ENCODE assay signal across 41 cellular contexts in genomic region chr1:162416215-162416614, GRCh38. TPM values are rescaled to one million over a fixed set of nuclear protein-coding genes. Genes with fewer than 3 reads are reported as not detected.
"Had no signal": no experiment of that assay in that cellular context is flagged by ENCODE, and none has a peak within 500 bp of the region (broad histone marks: within the 10 kb centered on the region; RNA-seq: fewer than 3 reads in every experiment).

No MANE protein-coding gene starts in this region.

- H3K27me3 ChIP-seq: ascending aorta, cardiac muscle cell had no signal

- H3K9me3 ChIP-seq: ascending aorta had no signal

- H3K36me3 Mint-ChIP-seq: activated CD4-positive, alpha-beta memory T cell treated with anti-CD3 and anti-CD28 coated beads for 36 hours; activated naive CD4-positive, alpha-beta T cell treated with anti-CD3 and anti-CD28 coated beads, Interleukin-2, amount 50 U/mL, for 72 hours; activated naive CD8-positive, alpha-beta T cell treated with anti-CD3 and anti-CD28 coated beads for 36 hours; brain had no signal

- DNase-seq: activated B cell treated with CpG ODN at 0.5 μM for 24 hours; activated CD4-positive, alpha-beta memory T cell treated with anti-CD3 and anti-CD28 coated beads for 36 hours; activated CD4-positive, alpha-beta T cell treated with anti-CD3 and anti-CD28 coated beads for 4 hours; activated CD4-positive, alpha-beta T cell treated with anti-CD3 and anti-CD28 coated beads, Interleukin-2, amount 10 ng/mL, durations not matched to agents 24 days and 14 days; activated CD4-positive, alpha-beta T cell treated with anti-CD3 and anti-CD28 coated beads, Interleukin-2, amount 50 U/mL, for 1 hour; activated CD4-positive, alpha-beta T cell treated with anti-CD3 and anti-CD28 coated beads, Interleukin-2, amount 50 U/mL, for 4 hours; activated CD4-positive, CD25-positive, alpha-beta regulatory T cell treated with anti-CD3 and anti-CD28 coated beads, Interleukin-2, amount 50 U/mL, for 72 hours; activated CD8-positive, alpha-beta memory T cell treated with anti-CD3 and anti-CD28 coated beads, Interleukin-2, amount 50 U/mL, for 4 hours; activated CD8-positive, alpha-beta T cell treated with anti-CD3 and anti-CD28 coated beads for 36 hours; activated effector memory CD4-positive, alpha-beta T cell treated with anti-CD3 and anti-CD28 coated beads, Interleukin-2, amount 50 U/mL, for 16 hours; activated gamma-delta T cell treated with Interleukin-2 at 50 U/mL for 16 hours; activated naive CD4-positive, alpha-beta T cell; activated naive CD4-positive, alpha-beta T cell treated with anti-CD3 and anti-CD28 coated beads for 36 hours; activated naive CD4-positive, alpha-beta T cell treated with anti-CD3 and anti-CD28 coated beads, Interleukin-2, amount 50 U/mL, for 16 hours; activated naive CD8-positive, alpha-beta T cell treated with anti-CD3 and anti-CD28 coated beads for 36 hours; activated T-cell treated with anti-CD3 and anti-CD28 coated beads for 4 hours; activated T-cell treated with anti-CD3 and anti-CD28 coated beads, Interleukin-2, amount 50 U/mL, for 1 hour; activated T-cell treated with anti-CD3 and anti-CD28 coated beads, Interleukin-2, amount 50 U/mL, for 4 hours; activated T-cell treated with anti-CD3 and anti-CD28 coated beads, Interleukin-2, amount 50 U/mL, for 72 hours; amygdala; anterior cingulate cortex; caudate nucleus; cerebellar nuclear complex; T-helper 1 cell; T-helper 2 cell; T-helper 9 cell had no signal

- H3K4me1 ChIP-seq: ascending aorta had no signal

- FAIRE-seq: bronchial epithelial cell, TTC549 had no signal

- H3K4me1 Mint-ChIP-seq: activated B cell treated with CpG ODN at 0.5 μM for 24 hours; activated CD4-positive, alpha-beta T cell treated with anti-CD3 and anti-CD28 coated beads, Interleukin-2, amount 10 ng/mL, durations not matched to agents 24 days and 14 days; activated naive CD8-positive, alpha-beta T cell treated with anti-CD3 and anti-CD28 coated beads for 36 hours; activated T-helper 17 cell treated with anti-CD3 and anti-CD28 coated beads, Interleukin-2, amount 50 U/mL, for 72 hours; brain; central memory CD8-positive, alpha-beta T cell had no signal

- H3K27ac ChIP-seq: ascending aorta, cardiac muscle cell, VCaP had no signal

- H3K4me3 ChIP-seq: ascending aorta, cardiac muscle cell had no signal

- H3K27ac Mint-ChIP-seq: activated B cell treated with CpG ODN at 0.5 μM for 24 hours; activated CD4-positive, alpha-beta memory T cell treated with anti-CD3 and anti-CD28 coated beads for 36 hours; activated CD4-positive, alpha-beta T cell treated with anti-CD3 and anti-CD28 coated beads, Interleukin-2, amount 10 ng/mL, durations not matched to agents 24 days and 14 days; activated CD8-positive, alpha-beta T cell treated with anti-CD3 and anti-CD28 coated beads for 36 hours; activated naive CD4-positive, alpha-beta T cell treated with anti-CD3 and anti-CD28 coated beads for 36 hours; activated naive CD4-positive, alpha-beta T cell treated with anti-CD3 and anti-CD28 coated beads, Interleukin-2, amount 50 U/mL, for 72 hours; activated naive CD8-positive, alpha-beta T cell treated with anti-CD3 and anti-CD28 coated beads for 36 hours; activated T-cell treated with anti-CD3 and anti-CD28 coated beads, Interleukin-2, amount 50 U/mL, for 72 hours; activated T-helper 1 cell treated with anti-CD3 and anti-CD28 coated beads, Interleukin-12 subunit alpha, Interleukin-12 subunit beta, Interleukin-2, Interleukin-4 antibody, amounts not matched to agents 30 ng/mL and 10 ng/mL and 1 ng/mL, durations not matched to agents 14 hours and 24 hours and 36 hours; activated T-helper 17 cell treated with anti-CD3 and anti-CD28 coated beads, Interleukin-2, amount 50 U/mL, for 72 hours; brain; T-helper 1 cell treated with Interleukin-12 subunit alpha and Interleukin-12 subunit beta and Interleukin-4 antibody, amounts not matched to agents 30 μg/mL and 1 μg/mL, for 36 hours; T-helper 2 cell treated with Interferon-gamma antibody and Interleukin-4, amounts not matched to agents 5 μg/mL and 100 μg/mL, for 36 hours had no signal

- H3K9me3 Mint-ChIP-seq: activated B cell treated with CpG ODN at 0.5 μM for 24 hours; activated CD4-positive, alpha-beta memory T cell treated with anti-CD3 and anti-CD28 coated beads for 36 hours; activated CD4-positive, alpha-beta T cell treated with anti-CD3 and anti-CD28 coated beads, Interleukin-2, amount 10 ng/mL, durations not matched to agents 24 days and 14 days; activated CD8-positive, alpha-beta T cell treated with anti-CD3 and anti-CD28 coated beads for 36 hours; activated naive CD4-positive, alpha-beta T cell treated with anti-CD3 and anti-CD28 coated beads for 36 hours; activated naive CD4-positive, alpha-beta T cell treated with anti-CD3 and anti-CD28 coated beads, Interleukin-2, amount 50 U/mL, for 72 hours; activated naive CD8-positive, alpha-beta T cell treated with anti-CD3 and anti-CD28 coated beads for 36 hours; activated T-cell treated with anti-CD3 and anti-CD28 coated beads, Interleukin-2, amount 50 U/mL, for 4 hours; activated T-cell treated with anti-CD3 and anti-CD28 coated beads, Interleukin-2, amount 50 U/mL, for 72 hours; activated T-helper 1 cell treated with anti-CD3 and anti-CD28 coated beads, Interleukin-12 subunit alpha, Interleukin-12 subunit beta, Interleukin-2, Interleukin-4 antibody, amounts not matched to agents 30 ng/mL and 10 ng/mL and 1 ng/mL, durations not matched to agents 14 hours and 24 hours and 36 hours; activated T-helper 17 cell treated with anti-CD3 and anti-CD28 coated beads, Interleukin-2, amount 50 U/mL, for 72 hours; central memory CD8-positive, alpha-beta T cell; T-helper 1 cell treated with Interleukin-12 subunit alpha and Interleukin-12 subunit beta and Interleukin-4 antibody, amounts not matched to agents 30 μg/mL and 1 μg/mL, for 36 hours; T-helper 2 cell treated with Interferon-gamma antibody and Interleukin-4, amounts not matched to agents 5 μg/mL and 100 μg/mL, for 36 hours had no signal

- ATAC-seq: activated CD8-positive, alpha-beta T cell treated with anti-CD3 and anti-CD28 coated beads for 36 hours; activated naive CD4-positive, alpha-beta T cell treated with anti-CD3 and anti-CD28 coated beads, Interleukin-2, amount 50 U/mL, for 72 hours; activated T-cell treated with anti-CD3 and anti-CD28 coated beads, Interleukin-2, amount 50 U/mL, for 4 hours; activated T-cell treated with anti-CD3 and anti-CD28 coated beads, Interleukin-2, amount 50 U/mL, for 72 hours; activated T-helper 17 cell treated with anti-CD3 and anti-CD28 coated beads, Interleukin-2, amount 50 U/mL, for 72 hours had no signal

- H3K4me3 Mint-ChIP-seq: activated B cell treated with CpG ODN at 0.5 μM for 24 hours; activated CD4-positive, alpha-beta memory T cell treated with anti-CD3 and anti-CD28 coated beads for 36 hours; activated CD4-positive, alpha-beta T cell treated with anti-CD3 and anti-CD28 coated beads, Interleukin-2, amount 10 ng/mL, durations not matched to agents 24 days and 14 days; activated CD8-positive, alpha-beta T cell treated with anti-CD3 and anti-CD28 coated beads for 36 hours; activated naive CD4-positive, alpha-beta T cell treated with anti-CD3 and anti-CD28 coated beads for 36 hours; activated naive CD8-positive, alpha-beta T cell treated with anti-CD3 and anti-CD28 coated beads for 36 hours; activated T-cell treated with anti-CD3 and anti-CD28 coated beads, Interleukin-2, amount 50 U/mL, for 4 hours; activated T-cell treated with anti-CD3 and anti-CD28 coated beads, Interleukin-2, amount 50 U/mL, for 72 hours; activated T-helper 1 cell treated with anti-CD3 and anti-CD28 coated beads, Interleukin-12 subunit alpha, Interleukin-12 subunit beta, Interleukin-2, Interleukin-4 antibody, amounts not matched to agents 30 ng/mL and 10 ng/mL and 1 ng/mL, durations not matched to agents 14 hours and 24 hours and 36 hours; activated T-helper 17 cell treated with anti-CD3 and anti-CD28 coated beads, Interleukin-2, amount 50 U/mL, for 72 hours; brain; central memory CD8-positive, alpha-beta T cell; T-helper 1 cell treated with Interleukin-12 subunit alpha and Interleukin-12 subunit beta and Interleukin-4 antibody, amounts not matched to agents 30 μg/mL and 1 μg/mL, for 36 hours; T-helper 2 cell treated with Interferon-gamma antibody and Interleukin-4, amounts not matched to agents 5 μg/mL and 100 μg/mL, for 36 hours had no signal

- H3K36me3 ChIP-seq: ascending aorta, cardiac muscle cell had no signal

RNA-seq across cellular contexts. Expression of gene SH2D1B, which starts 4.3 kb away (rescaled TPM):
- total RNA-seq: activated B cell treated with CpG ODN at 0.5 μM for 24 hours; activated CD4-positive, alpha-beta memory T cell treated with anti-CD3 and anti-CD28 coated beads for 36 hours; activated CD4-positive, alpha-beta T cell treated with anti-CD3 and anti-CD28 coated beads, Interleukin-2, amount 10 ng/mL, durations not matched to agents 24 days and 14 days; activated CD8-positive, alpha-beta memory T cell treated with anti-CD3 and anti-CD28 coated beads for 36 hours; activated CD8-positive, alpha-beta T cell treated with anti-CD3 and anti-CD28 coated beads for 36 hours; activated naive CD4-positive, alpha-beta T cell treated with anti-CD3 and anti-CD28 coated beads for 36 hours; activated naive CD8-positive, alpha-beta T cell treated with anti-CD3 and anti-CD28 coated beads for 36 hours; activated T-helper 17 cell treated with anti-CD3 and anti-CD28 coated beads, Interleukin-2, amount 50 U/mL, for 72 hours; ascending aorta; bronchial epithelial cell; chondrocyte had no signal

RNA-seq across cellular contexts. Expression of gene C1orf226, which starts 34.7 kb away (rescaled TPM):
- total RNA-seq: activated B cell treated with CpG ODN at 0.5 μM for 24 hours; activated CD4-positive, alpha-beta T cell treated with anti-CD3 and anti-CD28 coated beads, Interleukin-2, amount 10 ng/mL, durations not matched to agents 24 days and 14 days; activated T-helper 1 cell treated with anti-CD3 and anti-CD28 coated beads, Interleukin-12 subunit alpha, Interleukin-12 subunit beta, Interleukin-2, Interleukin-4 antibody, amounts not matched to agents 30 ng/mL and 10 ng/mL and 1 ng/mL, durations not matched to agents 14 hours and 24 hours and 36 hours; activated T-helper 17 cell treated with anti-CD3 and anti-CD28 coated beads, Interleukin-2, amount 50 U/mL, for 72 hours had no signal

RNA-seq across cellular contexts. Expression of gene SPATA46, which starts 39.6 kb away (rescaled TPM):
- total RNA-seq: activated B cell treated with CpG ODN at 0.5 μM for 24 hours; activated CD4-positive, alpha-beta memory T cell treated with anti-CD3 and anti-CD28 coated beads for 36 hours; activated CD4-positive, alpha-beta T cell treated with anti-CD3 and anti-CD28 coated beads, Interleukin-2, amount 10 ng/mL, durations not matched to agents 24 days and 14 days; activated CD8-positive, alpha-beta memory T cell treated with anti-CD3 and anti-CD28 coated beads for 36 hours; activated CD8-positive, alpha-beta T cell treated with anti-CD3 and anti-CD28 coated beads for 36 hours; activated naive CD4-positive, alpha-beta T cell treated with anti-CD3 and anti-CD28 coated beads for 36 hours; activated naive CD4-positive, alpha-beta T cell treated with anti-CD3 and anti-CD28 coated beads, Interleukin-2, amount 50 U/mL, for 72 hours; activated naive CD8-positive, alpha-beta T cell treated with anti-CD3 and anti-CD28 coated beads for 36 hours; activated T-cell treated with anti-CD3 and anti-CD28 coated beads, Interleukin-2, amount 50 U/mL, for 4 hours; activated T-cell treated with anti-CD3 and anti-CD28 coated beads, Interleukin-2, amount 50 U/mL, for 72 hours; activated T-helper 1 cell treated with anti-CD3 and anti-CD28 coated beads, Interleukin-12 subunit alpha, Interleukin-12 subunit beta, Interleukin-2, Interleukin-4 antibody, amounts not matched to agents 30 ng/mL and 10 ng/mL and 1 ng/mL, durations not matched to agents 14 hours and 24 hours and 36 hours; activated T-helper 17 cell treated with anti-CD3 and anti-CD28 coated beads, Interleukin-2, amount 50 U/mL, for 72 hours; ascending aorta; bronchial epithelial cell; cardiac muscle cell; chondrocyte had no signal
- polyA plus RNA-seq: adipose tissue, cardiac muscle cell had no signal
